In genomic region chr5:141635646-141636045, GRCh38 we compare ENCODE assay signal across 8 cellular contexts. TPM values are rescaled to one million over a fixed set of nuclear protein-coding genes. Genes with fewer than 3 reads are reported as not detected.
DNase-seq lines count a peak whose midpoint lies in the region; ATAC-seq and TF ChIP-seq lines count a peak whose summit lies in the region.
"Had no signal": no experiment of that assay in that cellular context is flagged by ENCODE, and none has a peak within 500 bp of the region (broad histone marks: within the 10 kb centered on the region; RNA-seq: fewer than 3 reads in every experiment).

No MANE protein-coding gene starts in this region.

- peaks cover 12% of the 10 kb centered on the region for H3K36me3 Mint-ChIP-seq in HFFc6 (ENCODE audit: low read depth)
- H3K36me3 Mint-ChIP-seq in activated CD8-positive, alpha-beta memory T cell treated with anti-CD3 and anti-CD28 coated beads, Interleukin-2, amount 10 ng/mL, durations not matched to agents 7 days and 5 days = peaks cover 15% of the 10 kb centered on the region
- H3K36me3 Mint-ChIP-seq in stimulated activated naive B cell treated with anti-CD40 and anti-IgM and Interleukin-4, amounts not matched to agents 10 μg/mL and 1 μg/mL and 100 μg/mL, for 72 hours = peaks cover 6 to 10% of the 10 kb centered on the region in 2 donors

- peak overlapping the region; percentile 91 for H3K4me3 ChIP-seq in iPS-11a (ENCODE audit: low read depth, low read length)

- no peaks in the 10 kb centered on the region for H3K27me3 Mint-ChIP-seq in HFFc6 (ENCODE audit: insufficient read depth)
- H3K27me3 Mint-ChIP-seq in activated CD8-positive, alpha-beta memory T cell treated with anti-CD3 and anti-CD28 coated beads, Interleukin-2, amount 10 ng/mL, durations not matched to agents 7 days and 5 days = no peaks in the 10 kb centered on the region
- H3K27me3 Mint-ChIP-seq in stimulated activated naive B cell treated with anti-CD40 and anti-IgM and Interleukin-4, amounts not matched to agents 10 μg/mL and 1 μg/mL and 100 μg/mL, for 72 hours = no peaks in the 10 kb centered on the region

- DNase-seq in HFFc6 (no peak), medulla oblongata (ENCODE audit: extremely low spot score) (no peak), AG08395 (ENCODE audit: low spot score) (no peak)
- no peak for DNase-seq in activated CD8-positive, alpha-beta memory T cell treated with anti-CD3 and anti-CD28 coated beads, Interleukin-2, amount 10 ng/mL, durations not matched to agents 7 days and 5 days
- no peak for DNase-seq in stimulated activated naive B cell treated with anti-CD40 and anti-IgM and Interleukin-4, amounts not matched to agents 10 μg/mL and 1 μg/mL and 100 μg/mL, for 72 hours
- DNase-seq: SHP77 had no signal

- ATAC-seq in activated CD8-positive, alpha-beta memory T cell treated with anti-CD3 and anti-CD28 coated beads, Interleukin-2, amount 10 ng/mL, durations not matched to agents 7 days and 5 days = no peak
- no peak for ATAC-seq in stimulated activated naive B cell treated with anti-CD40 and anti-IgM and Interleukin-4, amounts not matched to agents 10 μg/mL and 1 μg/mL and 100 μg/mL, for 72 hours (replicated peaks)
- ATAC-seq in GM19463 (IDR thresholded peaks at IDR 0.05; ENCODE audit: unreplicated experiment) = no peak

- no peak for TF ChIP-seq CTCF in HFFc6 (IDR thresholded peaks at IDR 0.05)

- peak overlapping the region; percentile 79 for H3K27ac Mint-ChIP-seq in HFFc6
- H3K27ac Mint-ChIP-seq in activated CD8-positive, alpha-beta memory T cell treated with anti-CD3 and anti-CD28 coated beads, Interleukin-2, amount 10 ng/mL, durations not matched to agents 7 days and 5 days = peak overlapping the region; percentile 85
- peak overlapping the region; percentile 77 for H3K27ac Mint-ChIP-seq in stimulated activated naive B cell treated with anti-CD40 and anti-IgM and Interleukin-4, amounts not matched to agents 10 μg/mL and 1 μg/mL and 100 μg/mL, for 72 hours

- CTCF ChIA-PET in activated CD8-positive, alpha-beta memory T cell treated with anti-CD3 and anti-CD28 coated beads, Interleukin-2, amount 10 ng/mL, durations not matched to agents 7 days and 5 days (lab: Charles Lee) = interaction anchor here (1.0 to 11.1 kb wide), 11 partner anchors 9 to 334 kb away, joined by 3 to 171 read pairs (median 16); partner anchors contain the start of genes DIAPH1 and RNF14

- peaks cover 37% of the 10 kb centered on the region for H3K4me1 Mint-ChIP-seq in HFFc6 (ENCODE audit: low read depth)
- H3K4me1 Mint-ChIP-seq in activated CD8-positive, alpha-beta memory T cell treated with anti-CD3 and anti-CD28 coated beads, Interleukin-2, amount 10 ng/mL, durations not matched to agents 7 days and 5 days = peaks cover 49% of the 10 kb centered on the region
- peaks cover 32 to 44% of the 10 kb centered on the region in 2 donors for H3K4me1 Mint-ChIP-seq in stimulated activated naive B cell treated with anti-CD40 and anti-IgM and Interleukin-4, amounts not matched to agents 10 μg/mL and 1 μg/mL and 100 μg/mL, for 72 hours

- H3K4me3 Mint-ChIP-seq in HFFc6 = peak overlapping the region; percentile 98
- peak overlapping the region; percentile 93 for H3K4me3 Mint-ChIP-seq in activated CD8-positive, alpha-beta memory T cell treated with anti-CD3 and anti-CD28 coated beads, Interleukin-2, amount 10 ng/mL, durations not matched to agents 7 days and 5 days
- peak overlapping the region; percentile 91 to 92 for H3K4me3 Mint-ChIP-seq in stimulated activated naive B cell treated with anti-CD40 and anti-IgM and Interleukin-4, amounts not matched to agents 10 μg/mL and 1 μg/mL and 100 μg/mL, for 72 hours

- H3K9me3 Mint-ChIP-seq in HFFc6 = no peaks in the 10 kb centered on the region
- no peaks in the 10 kb centered on the region for H3K9me3 Mint-ChIP-seq in activated CD8-positive, alpha-beta memory T cell treated with anti-CD3 and anti-CD28 coated beads, Interleukin-2, amount 10 ng/mL, durations not matched to agents 7 days and 5 days (ENCODE audit: low read depth)
- no peaks in the 10 kb centered on the region for H3K9me3 Mint-ChIP-seq in stimulated activated naive B cell treated with anti-CD40 and anti-IgM and Interleukin-4, amounts not matched to agents 10 μg/mL and 1 μg/mL and 100 μg/mL, for 72 hours

RNA-seq across cellular contexts. Expression of gene HDAC3, which starts 1.0 kb away (rescaled TPM):
- 10 to 100 TPM; 52.1 to 63.7 (median 55.1) TPM for total RNA-seq in HFFc6 (2021; fragmentation: NEBNext Ultra II Directional; extraction: Animal tissue kit (Norgen Biotek cat#: 25700))
- total RNA-seq in activated CD8-positive, alpha-beta memory T cell treated with anti-CD3 and anti-CD28 coated beads, Interleukin-2, amount 10 ng/mL, durations not matched to agents 7 days and 5 days = 10 to 100 TPM; 87.1 to 90.0 TPM

RNA-seq across cellular contexts. Expression of gene RELL2, which starts 1.2 kb away (rescaled TPM):
- total RNA-seq in HFFc6 (2021; fragmentation: NEBNext Ultra II Directional; extraction: Animal tissue kit (Norgen Biotek cat#: 25700)) = 1 to 10 TPM; 2.2 to 4.4 (median 3.0) TPM
- 10 to 100 TPM; 28.0 to 35.8 TPM for total RNA-seq in activated CD8-positive, alpha-beta memory T cell treated with anti-CD3 and anti-CD28 coated beads, Interleukin-2, amount 10 ng/mL, durations not matched to agents 7 days and 5 days

RNA-seq across cellular contexts. Expression of gene FCHSD1, which starts 15.6 kb away (rescaled TPM):
- total RNA-seq in HFFc6 (2021; fragmentation: NEBNext Ultra II Directional; extraction: Animal tissue kit (Norgen Biotek cat#: 25700)) = 10 to 100 TPM; 20.8 to 31.7 (median 25.3) TPM
- 10 to 100 TPM; 46.5 to 64.1 TPM for total RNA-seq in activated CD8-positive, alpha-beta memory T cell treated with anti-CD3 and anti-CD28 coated beads, Interleukin-2, amount 10 ng/mL, durations not matched to agents 7 days and 5 days

RNA-seq across cellular contexts. Expression of gene DIAPH1, which starts 16.8 kb away (rescaled TPM):
- 100 to 1,000 TPM; 105 to 119 (median 109) TPM for total RNA-seq in HFFc6 (2021; fragmentation: NEBNext Ultra II Directional; extraction: Animal tissue kit (Norgen Biotek cat#: 25700))
- total RNA-seq in activated CD8-positive, alpha-beta memory T cell treated with anti-CD3 and anti-CD28 coated beads, Interleukin-2, amount 10 ng/mL, durations not matched to agents 7 days and 5 days = 100 to 1,000 TPM; 284 to 295 TPM

RNA-seq across cellular contexts. Expression of gene ARAP3, which starts 46.4 kb away (rescaled TPM):
- 10 to 100 TPM in 5 of 6 experiments, 1 to 10 TPM in 1; 9.0 to 14.7 (median 13.2) TPM for total RNA-seq in HFFc6 (2021; fragmentation: NEBNext Ultra II Directional; extraction: Animal tissue kit (Norgen Biotek cat#: 25700))
- total RNA-seq in activated CD8-positive, alpha-beta memory T cell treated with anti-CD3 and anti-CD28 coated beads, Interleukin-2, amount 10 ng/mL, durations not matched to agents 7 days and 5 days = 10 to 100 TPM in 1 of 2 experiments, 1 to 10 TPM in 1; 9.9 to 11.0 TPM

Comparison
In these comparisons a context has a peak if more than half of its experiments do, and no peak if none do; other contexts are left out.
1. RNA of gene RELL2, which starts 1.2 kb away (total RNA-seq): 28.0 to 35.8 TPM in activated CD8-positive, alpha-beta memory T cell treated with anti-CD3 and anti-CD28 coated beads, Interleukin-2, amount 10 ng/mL, durations not matched to agents 7 days and 5 days; 2.2 to 4.4 TPM in HFFc6; every median in the first group is over 4 times any median in the second.
2. Peak in every context shown above with its lines, with median percentiles within 50 percentile points of each other: H3K27ac Mint-ChIP-seq and H3K4me3 Mint-ChIP-seq.